ENCODE assay signal across 1 cellular context in genomic region chr1:110572751-110573150, GRCh38.
TF ChIP-seq lines count a peak whose summit lies in the region.

No MANE protein-coding gene starts in this region.

TF ChIP-seq in IMR-90, 13 proteins besides CTCF, POLR2A, EP300 and RAD21:
- TF ChIP-seq BHLHE40 (IDR thresholded peaks at IDR 0.05; ENCODE audit: low read depth, low read length) (no peak), NFE2L2 (IDR thresholded peaks at IDR 0.05; ENCODE audit: low read depth, low read length) (no peak), MXI1 (IDR thresholded peaks at IDR 0.05; ENCODE audit: borderline replicate concordance, low read depth, low read length) (no peak), CEBPB (IDR thresholded peaks at IDR 0.05; ENCODE audit: low read depth, low read length) (no peak), MAZ (IDR thresholded peaks at IDR 0.05; ENCODE audit: borderline replicate concordance, low read depth, low read length) (no peak), CHD1 (IDR thresholded peaks at IDR 0.05; ENCODE audit: low read depth, low read length) (no peak), FOS (IDR thresholded peaks at IDR 0.05; ENCODE audit: low read depth, low read length) (no peak), SMC3 (IDR thresholded peaks at IDR 0.05; ENCODE audit: low read depth, low read length) (no peak), MAFK (IDR thresholded peaks at IDR 0.05; ENCODE audit: low read depth, low read length) (no peak), RCOR1 (IDR thresholded peaks at IDR 0.05; ENCODE audit: insufficient replicate concordance, low read length) (no peak), RFX5 (IDR thresholded peaks at IDR 0.05; ENCODE audit: low read depth, low read length) (no peak)
- TF ChIP-seq, protein P1, sequence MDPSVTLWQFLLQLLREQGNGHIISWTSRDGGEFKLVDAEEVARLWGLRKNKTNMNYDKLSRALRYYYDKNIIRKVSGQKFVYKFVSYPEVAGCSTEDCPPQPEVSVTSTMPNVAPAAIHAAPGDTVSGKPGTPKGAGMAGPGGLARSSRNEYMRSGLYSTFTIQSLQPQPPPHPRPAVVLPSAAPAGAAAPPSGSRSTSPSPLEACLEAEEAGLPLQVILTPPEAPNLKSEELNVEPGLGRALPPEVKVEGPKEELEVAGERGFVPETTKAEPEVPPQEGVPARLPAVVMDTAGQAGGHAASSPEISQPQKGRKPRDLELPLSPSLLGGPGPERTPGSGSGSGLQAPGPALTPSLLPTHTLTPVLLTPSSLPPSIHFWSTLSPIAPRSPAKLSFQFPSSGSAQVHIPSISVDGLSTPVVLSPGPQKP (IDR thresholded peaks at IDR 0.05; ENCODE audit: borderline replicate concordance, low read depth, low read length) = no peak
- TF ChIP-seq, protein P2, sequence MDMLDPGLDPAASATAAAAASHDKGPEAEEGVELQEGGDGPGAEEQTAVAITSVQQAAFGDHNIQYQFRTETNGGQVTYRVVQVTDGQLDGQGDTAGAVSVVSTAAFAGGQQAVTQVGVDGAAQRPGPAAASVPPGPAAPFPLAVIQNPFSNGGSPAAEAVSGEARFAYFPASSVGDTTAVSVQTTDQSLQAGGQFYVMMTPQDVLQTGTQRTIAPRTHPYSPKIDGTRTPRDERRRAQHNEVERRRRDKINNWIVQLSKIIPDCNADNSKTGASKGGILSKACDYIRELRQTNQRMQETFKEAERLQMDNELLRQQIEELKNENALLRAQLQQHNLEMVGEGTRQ (IDR thresholded peaks at IDR 0.05; ENCODE audit: low read depth, low read length) = no peak
